ENCODE assay signal across 8 cellular contexts in the genomic region with DNA sequence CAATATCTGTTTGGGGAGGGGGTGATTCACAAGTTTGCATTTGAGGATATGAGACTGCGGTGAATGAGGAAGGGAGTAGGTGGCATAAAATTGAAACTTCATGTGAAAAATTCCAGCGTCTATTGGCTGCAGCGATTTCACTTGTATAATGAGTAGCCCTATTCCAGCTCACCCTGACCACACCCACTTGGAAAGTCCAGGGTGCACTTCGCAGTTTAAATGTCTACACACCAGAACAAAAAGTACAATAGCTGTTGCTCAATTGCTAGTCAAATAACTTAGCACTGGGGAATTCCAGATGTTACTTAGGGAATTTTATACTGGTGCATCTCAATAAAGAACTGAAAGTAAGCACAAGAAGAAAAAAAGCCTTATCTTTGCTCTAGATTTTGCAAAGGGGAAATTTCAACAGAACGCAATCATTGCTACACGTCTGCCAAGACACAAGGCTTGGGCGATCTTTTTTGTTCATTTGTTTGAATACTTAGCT. TPM values are rescaled to one million over a fixed set of nuclear protein-coding genes. Genes with fewer than 3 reads are reported as not detected.
DNase-seq lines count a peak whose midpoint lies in the region; ATAC-seq and TF ChIP-seq lines count a peak whose summit lies in the region.

No MANE protein-coding gene starts in this region.

- no peaks in the 10 kb centered on the region for H3K9me3 Mint-ChIP-seq in CD8-positive, alpha-beta T cell
- H3K9me3 Mint-ChIP-seq in activated naive CD8-positive, alpha-beta T cell treated with anti-CD3 and anti-CD28 coated beads, Interleukin-2, amount 10 ng/mL, durations not matched to agents 7 days and 5 days, result no peaks in the 10 kb centered on the region

- peaks cover 100% of the 10 kb centered on the region for H3K36me3 Mint-ChIP-seq in CD8-positive, alpha-beta T cell
- H3K36me3 Mint-ChIP-seq in activated naive CD8-positive, alpha-beta T cell treated with anti-CD3 and anti-CD28 coated beads, Interleukin-2, amount 10 ng/mL, durations not matched to agents 7 days and 5 days, result peaks cover 54% of the 10 kb centered on the region

- peak overlapping the region; percentile 98 for H3K4me3 Mint-ChIP-seq in CD8-positive, alpha-beta T cell
- H3K4me3 Mint-ChIP-seq in activated naive CD8-positive, alpha-beta T cell treated with anti-CD3 and anti-CD28 coated beads, Interleukin-2, amount 10 ng/mL, durations not matched to agents 7 days and 5 days, result peak overlapping the region; percentile 90

- peaks cover 71% of the 10 kb centered on the region for H3K4me1 Mint-ChIP-seq in CD8-positive, alpha-beta T cell (ENCODE audit: low read depth)
- peaks cover 65% of the 10 kb centered on the region for H3K4me1 Mint-ChIP-seq in activated naive CD8-positive, alpha-beta T cell treated with anti-CD3 and anti-CD28 coated beads, Interleukin-2, amount 10 ng/mL, durations not matched to agents 7 days and 5 days

- no peaks in the 10 kb centered on the region for H3K27me3 Mint-ChIP-seq in CD8-positive, alpha-beta T cell (ENCODE audit: low read depth)
- no peaks in the 10 kb centered on the region for H3K27me3 Mint-ChIP-seq in activated naive CD8-positive, alpha-beta T cell treated with anti-CD3 and anti-CD28 coated beads, Interleukin-2, amount 10 ng/mL, durations not matched to agents 7 days and 5 days

- intact Hi-C loops in CD8-positive, alpha-beta T cell (cut with DNase I, micrococcal nuclease), result loop anchor here in 1 of 2 experiments (5.0 kb wide), 1 partner anchor 69 kb away; no protein-coding TSS in a partner anchor

- no peaks in the 10 kb centered on the region for H3K9me3 ChIP-seq in CD8-positive, alpha-beta T cell (ENCODE audit: low read length)

- H3K27me3 ChIP-seq in CD8-positive, alpha-beta T cell (ENCODE audit: insufficient read depth, low read length), result no peaks in the 10 kb centered on the region

- POLR2A ChIA-PET in CD8-positive, alpha-beta T cell (lab: Charles Lee), result interaction anchor here (0.8 kb wide), 1 partner anchor 29 kb away, joined by 3 read pairs; no protein-coding TSS in a partner anchor
- POLR2A ChIA-PET in activated naive CD8-positive, alpha-beta T cell treated with anti-CD3 and anti-CD28 coated beads, Interleukin-2, amount 10 ng/mL, durations not matched to agents 7 days and 5 days (lab: Charles Lee), result no interaction called here

- H3K27ac ChIP-seq in CD8-positive, alpha-beta T cell (ENCODE audit: low read depth, low read length), result no peak overlapping the region

- H3K4me1 ChIP-seq in CD8-positive, alpha-beta T cell (ENCODE audit: insufficient read depth, low read length), result peaks cover 53% of the 10 kb centered on the region

- CTCF ChIA-PET in CD8-positive, alpha-beta T cell (lab: Charles Lee), result interaction anchor here (1.0 to 6.0 kb wide), 4 partner anchors 58 to 157 kb away, joined by 3 to 44 read pairs (median 4); no protein-coding TSS in a partner anchor

- TF ChIP-seq CTCF in CD8-positive, alpha-beta T cell (IDR thresholded peaks at IDR 0.05), result no peak

- peak in 3 of 7 experiments; percentile 39 to 54 (median 41) for DNase-seq in CD8-positive, alpha-beta T cell
- DNase-seq in NOMO-1 treated with dmso at 0.1 percent for 144 hours (lab: John Stamatoyannopoulos, UW; ENCODE audit: unreplicated experiment) (peak; percentile 52), left lobe of liver (ENCODE audit: low spot score) (peak; percentile 89), SHP77 treated with DMSO at 0.1 percent for 48 hours (lab: John Stamatoyannopoulos, UW) (no peak), HT-29 (ENCODE audit: low spot score) (no peak)
- DNase-seq in activated naive CD8-positive, alpha-beta T cell treated with anti-CD3 and anti-CD28 coated beads, Interleukin-2, amount 10 ng/mL, durations not matched to agents 7 days and 5 days, result no peak
- peak; percentile 53 to 71 for DNase-seq in stimulated activated CD8-positive, alpha-beta memory T cell treated with anti-CD3 and anti-CD28 coated beads, Interleukin-4, amount 100 ng/mL, for 4 hours (ENCODE audit: low read depth in 2 of 2, low spot score in 1 of 2)

- no peak overlapping the region for H3K4me3 ChIP-seq in CD8-positive, alpha-beta T cell (ENCODE audit: low read depth, low read length)

- peak overlapping the region; percentile 29 for H3K27ac Mint-ChIP-seq in CD8-positive, alpha-beta T cell
- peak overlapping the region; percentile 31 for H3K27ac Mint-ChIP-seq in activated naive CD8-positive, alpha-beta T cell treated with anti-CD3 and anti-CD28 coated beads, Interleukin-2, amount 10 ng/mL, durations not matched to agents 7 days and 5 days

- H3K36me3 ChIP-seq in CD8-positive, alpha-beta T cell (ENCODE audit: insufficient read depth, low read length), result peaks cover 49% of the 10 kb centered on the region

- peak; percentile 7 for ATAC-seq in CD8-positive, alpha-beta T cell
- peak; percentile 53 for ATAC-seq in GM21786 (IDR thresholded peaks at IDR 0.05; ENCODE audit: unreplicated experiment)
- peak; percentile 8 for ATAC-seq in activated naive CD8-positive, alpha-beta T cell treated with anti-CD3 and anti-CD28 coated beads, Interleukin-2, amount 10 ng/mL, durations not matched to agents 7 days and 5 days (ENCODE audit: low read depth)
- peak; percentile 95 for ATAC-seq in left lobe of liver

RNA-seq across cellular contexts. Expression of a gene that starts 6.3 kb away (rescaled TPM):
- total RNA-seq in CD8-positive, alpha-beta T cell, result 1,000 to 10,000 TPM; 3,739 to 3,807 TPM
- 10 to 100 TPM; 88.6 to 89.5 TPM for total RNA-seq in activated naive CD8-positive, alpha-beta T cell treated with anti-CD3 and anti-CD28 coated beads, Interleukin-2, amount 10 ng/mL, durations not matched to agents 7 days and 5 days
- total RNA-seq in left lobe of liver, result 8.8 TPM
- 1.2 and 1.7 TPM in 2 replicates for total RNA-seq in HT-29 (2014; rRNA removed; shearing (Covaris generic))

Comparison
In these comparisons a context has a peak if more than half of its experiments do, and no peak if none do; other contexts are left out.
1. ATAC-seq: peak in every context shown above with its lines; median percentile 95 in left lobe of liver; 53 in GM21786; 8 in activated naive CD8-positive, alpha-beta T cell treated with anti-CD3 and anti-CD28 coated beads, Interleukin-2, amount 10 ng/mL, durations not matched to agents 7 days and 5 days; 7 in CD8-positive, alpha-beta T cell.
2. DNase-seq: peak in NOMO-1 treated with dmso at 0.1 percent for 144 hours (single experiment), left lobe of liver (single experiment) and stimulated activated CD8-positive, alpha-beta memory T cell treated with anti-CD3 and anti-CD28 coated beads, Interleukin-4, amount 100 ng/mL, for 4 hours (2 of 2); none in activated naive CD8-positive, alpha-beta T cell treated with anti-CD3 and anti-CD28 coated beads, Interleukin-2, amount 10 ng/mL, durations not matched to agents 7 days and 5 days (single experiment), SHP77 treated with DMSO at 0.1 percent for 48 hours (single experiment) and HT-29 (single experiment).
3. RNA of a gene that starts 6.3 kb away (total RNA-seq): 3,739 to 3,807 TPM in CD8-positive, alpha-beta T cell; 88.6 to 89.5 TPM in activated naive CD8-positive, alpha-beta T cell treated with anti-CD3 and anti-CD28 coated beads, Interleukin-2, amount 10 ng/mL, durations not matched to agents 7 days and 5 days, 8.8 TPM in left lobe of liver (single experiment) and 1.2 to 1.7 TPM in HT-29; every median in the first group is over 10 times any median in the second.